9 cellular contexts compared by ENCODE assay signal in the genomic region with DNA sequence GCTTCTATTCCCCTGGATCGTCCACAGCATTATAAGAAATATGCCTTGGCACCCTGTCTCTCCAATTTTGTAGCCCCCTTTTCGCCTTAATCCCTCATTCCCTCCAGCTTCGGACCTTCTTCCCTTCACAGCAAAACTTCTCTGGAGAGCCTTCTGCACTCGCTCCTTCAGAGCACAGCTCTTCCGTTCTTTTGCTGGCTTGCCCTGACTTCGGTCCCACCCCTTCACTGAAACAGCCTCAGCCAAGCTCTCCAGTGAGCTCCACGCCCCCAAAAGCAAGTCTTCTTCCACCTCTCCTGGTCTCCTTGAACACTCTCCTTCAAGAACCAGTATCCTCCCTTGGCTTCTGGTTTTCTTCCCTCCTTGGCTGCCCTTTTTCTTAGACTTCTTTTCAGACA. TPM values are rescaled to one million over a fixed set of nuclear protein-coding genes. Genes with fewer than 3 reads are reported as not detected.
DNase-seq lines count a peak whose midpoint lies in the region; ATAC-seq lines count a peak whose summit lies in the region.
"Had no signal": no experiment of that assay in that cellular context is flagged by ENCODE, and none has a peak within 500 bp of the region (broad histone marks: within the 10 kb centered on the region; RNA-seq: fewer than 3 reads in every experiment).

No MANE protein-coding gene starts in this region.

- no peak for ATAC-seq in stimulated activated naive B cell treated with anti-CD40 and anti-IgM and Interleukin-4, amounts not matched to agents 10 μg/mL and 1 μg/mL and 100 μg/mL, for 72 hours (replicated peaks)
- ATAC-seq in esophagus mucosa (no peak), HG03342 (IDR thresholded peaks at IDR 0.05; ENCODE audit: unreplicated experiment) (no peak), GM21825 (IDR thresholded peaks at IDR 0.05; ENCODE audit: unreplicated experiment) (no peak)

- H3K36me3 ChIP-seq in iPS-20b (ENCODE audit: insufficient read depth, low read depth, low read length): no peaks in the 10 kb centered on the region

- H3K9me3 Mint-ChIP-seq in activated naive CD8-positive, alpha-beta T cell treated with anti-CD3 and anti-CD28 coated beads for 36 hours: no peaks in the 10 kb centered on the region
- no peaks in the 10 kb centered on the region for H3K9me3 Mint-ChIP-seq in stimulated activated naive B cell treated with anti-CD40 and anti-IgM and Interleukin-4, amounts not matched to agents 10 μg/mL and 1 μg/mL and 100 μg/mL, for 72 hours

- H3K4me3 ChIP-seq in iPS-20b (ENCODE audit: low read length): peak overlapping the region; percentile 66; the same call in 1 of the 2 replicates

- peak overlapping the region; percentile 27 for H3K4me3 Mint-ChIP-seq in activated naive CD8-positive, alpha-beta T cell treated with anti-CD3 and anti-CD28 coated beads for 36 hours
- peak overlapping the region; percentile 11 to 49 for H3K4me3 Mint-ChIP-seq in stimulated activated naive B cell treated with anti-CD40 and anti-IgM and Interleukin-4, amounts not matched to agents 10 μg/mL and 1 μg/mL and 100 μg/mL, for 72 hours

- H3K9ac ChIP-seq in iPS-20b (ENCODE audit: low read depth, low read length): no peak overlapping the region

- DNase-seq in DMS79 treated with DMSO at 0.1 percent for 48 hours (lab: John Stamatoyannopoulos, UW): peak; percentile 9
- no peak for DNase-seq in DMS79 (lab: John Stamatoyannopoulos, UW)
- no peak for DNase-seq in activated naive CD8-positive, alpha-beta T cell treated with anti-CD3 and anti-CD28 coated beads for 36 hours
- no peak for DNase-seq in stimulated activated naive B cell treated with anti-CD40 and anti-IgM and Interleukin-4, amounts not matched to agents 10 μg/mL and 1 μg/mL and 100 μg/mL, for 72 hours

- no peaks in the 10 kb centered on the region for H3K9me3 ChIP-seq in iPS-20b (ENCODE audit: insufficient read depth, low read depth, low read length)

- peaks cover 62% of the 10 kb centered on the region for H3K27me3 Mint-ChIP-seq in activated naive CD8-positive, alpha-beta T cell treated with anti-CD3 and anti-CD28 coated beads for 36 hours
- peaks cover 50 to 56% of the 10 kb centered on the region in 2 donors for H3K27me3 Mint-ChIP-seq in stimulated activated naive B cell treated with anti-CD40 and anti-IgM and Interleukin-4, amounts not matched to agents 10 μg/mL and 1 μg/mL and 100 μg/mL, for 72 hours

- no peaks in the 10 kb centered on the region; the same call in 1 of the 2 replicates for H3K4me1 ChIP-seq in iPS-20b (ENCODE audit: insufficient read depth, low read length)

- H3K27ac ChIP-seq in iPS-20b (ENCODE audit: low read length): no peak overlapping the region
- H3K27ac ChIP-seq: 22Rv1 had no signal

- H3K27ac Mint-ChIP-seq in activated naive CD8-positive, alpha-beta T cell treated with anti-CD3 and anti-CD28 coated beads for 36 hours: no peak overlapping the region
- no peak overlapping the region for H3K27ac Mint-ChIP-seq in stimulated activated naive B cell treated with anti-CD40 and anti-IgM and Interleukin-4, amounts not matched to agents 10 μg/mL and 1 μg/mL and 100 μg/mL, for 72 hours

- no peaks in the 10 kb centered on the region for H3K36me3 Mint-ChIP-seq in activated naive CD8-positive, alpha-beta T cell treated with anti-CD3 and anti-CD28 coated beads for 36 hours
- H3K36me3 Mint-ChIP-seq in stimulated activated naive B cell treated with anti-CD40 and anti-IgM and Interleukin-4, amounts not matched to agents 10 μg/mL and 1 μg/mL and 100 μg/mL, for 72 hours: no peaks in the 10 kb centered on the region

- H3K27me3 ChIP-seq in iPS-20b (ENCODE audit: insufficient read depth, low read length): peaks cover 27% of the 10 kb centered on the region

- H3K4me1 Mint-ChIP-seq in activated naive CD8-positive, alpha-beta T cell treated with anti-CD3 and anti-CD28 coated beads for 36 hours: peaks cover 9% of the 10 kb centered on the region
- H3K4me1 Mint-ChIP-seq in stimulated activated naive B cell treated with anti-CD40 and anti-IgM and Interleukin-4, amounts not matched to agents 10 μg/mL and 1 μg/mL and 100 μg/mL, for 72 hours: peaks cover 26 to 29% of the 10 kb centered on the region in 2 donors

RNA-seq across cellular contexts. Expression of gene SMOX, which starts 1.5 kb away (rescaled TPM):
- 1 to 10 TPM; 1.6 to 2.1 TPM for total RNA-seq in activated naive CD8-positive, alpha-beta T cell treated with anti-CD3 and anti-CD28 coated beads for 36 hours
- total RNA-seq in esophagus mucosa: 7.9 TPM
